2 cellular contexts compared by ENCODE assay signal in genomic region chr3:134749802-134750553, GRCh38.
TF ChIP-seq lines count a peak whose summit lies in the region.

No MANE protein-coding gene starts in this region.

TF ChIP-seq in HepG2, 621 proteins besides CTCF, POLR2A, EP300 and RAD21:
- TF ChIP-seq ARNT2 (CRISPR knock-in tag; IDR thresholded peaks at IDR 0.05; ENCODE audit: low read depth), result no peak
- no peak for TF ChIP-seq HHEX (CRISPR knock-in tag; IDR thresholded peaks at IDR 0.05)
- no peak for TF ChIP-seq HOMEZ (CRISPR knock-in tag; IDR thresholded peaks at IDR 0.05; ENCODE audit: low read depth)
- TF ChIP-seq ELK4 (CRISPR knock-in tag; IDR thresholded peaks at IDR 0.05; ENCODE audit: borderline replicate concordance), result no peak
- no peak for TF ChIP-seq ZNF142 (CRISPR knock-in tag; IDR thresholded peaks at IDR 0.05)

TF ChIP-seq in H1, 55 proteins besides CTCF, POLR2A, EP300 and RAD21:
- TF ChIP-seq SIN3A (conservative IDR thresholded peaks at IDR 0.05 in 1 of 2, IDR thresholded peaks at IDR 0.05 in 1 of 2; ENCODE audit: low read depth in 1 of 2, low read length in 2 of 2) (no peak), TAF7 (optimal IDR thresholded peaks at IDR 0.05; ENCODE audit: borderline replicate concordance, low read depth, low read length) (no peak), HDAC6 (IDR thresholded peaks at IDR 0.05; ENCODE audit: low read depth, low read length) (no peak), CTBP2 (IDR thresholded peaks at IDR 0.05; ENCODE audit: borderline replicate concordance, insufficient read depth, insufficient read length, low read length) (no peak), GTF2F1 (IDR thresholded peaks at IDR 0.05; ENCODE audit: borderline replicate concordance, low read depth, low read length) (no peak), RNF2 (IDR thresholded peaks at IDR 0.05; ENCODE audit: borderline replicate concordance, low read depth, low read length, missing control alignments, poor library complexity, severe bottlenecking) (no peak), MAFK (IDR thresholded peaks at IDR 0.05; ENCODE audit: low read depth, low read length) (no peak), SP4 (IDR thresholded peaks at IDR 0.05; ENCODE audit: low read length) (no peak)
